8 cellular contexts compared by ENCODE assay signal in the genomic region with DNA sequence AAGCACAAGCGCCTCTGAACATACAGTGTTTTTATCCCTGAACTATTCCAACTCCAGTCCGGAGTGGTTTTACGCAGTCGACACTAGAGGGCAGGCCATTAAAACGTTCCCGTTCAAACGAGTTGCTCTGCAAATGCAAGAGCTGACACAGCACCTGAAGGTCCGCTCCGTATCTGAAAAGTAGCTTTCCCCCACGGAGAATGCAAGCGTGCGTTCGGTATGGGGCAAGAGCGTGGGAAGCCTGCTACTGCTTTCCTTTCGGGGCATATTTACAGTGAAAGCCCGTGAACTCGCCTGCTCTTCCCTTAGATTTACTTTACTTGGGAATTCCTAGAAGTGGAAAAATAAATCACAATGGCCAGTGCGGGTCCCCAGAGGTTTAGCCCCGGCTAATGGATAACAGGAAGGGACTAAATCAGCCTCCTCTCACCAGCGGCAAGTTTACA.
DNase-seq lines count a peak whose midpoint lies in the region; ATAC-seq and TF ChIP-seq lines count a peak whose summit lies in the region.

No MANE protein-coding gene starts in this region.

- no peak for TF ChIP-seq EP300 in suprapubic skin (IDR thresholded peaks at IDR 0.05)

- H3K27ac ChIP-seq in DND-41 (ENCODE audit: low read length) (no peak overlapping the region), RWPE1 (no peak overlapping the region), foreskin keratinocyte (no peak overlapping the region), neuronal stem cell (replicated peaks; ENCODE audit: low read length) (no peak overlapping the region), suprapubic skin (no peak overlapping the region)

- no peak overlapping the region for H4K91ac ChIP-seq in neuronal stem cell (ENCODE audit: low read depth, low read length, poor library complexity)

- POLR2A ChIA-PET in RWPE1 (lab: Yijun Ruan, JAX; ENCODE audit: low non-redundant PET): no interaction called here

- ATAC-seq in DND-41 (ENCODE audit: insufficient read depth, low read depth) (no peak), GM21619 (IDR thresholded peaks at IDR 0.05; ENCODE audit: unreplicated experiment) (peak; percentile 98), foreskin keratinocyte (peak; percentile 90)

- H3K9ac ChIP-seq in DND-41 (ENCODE audit: low read depth, low read length) (no peak overlapping the region), neuronal stem cell (ENCODE audit: low read depth, low read length, poor library complexity) (peak overlapping the region; percentile 9)

- H3K4me1 ChIP-seq in DND-41 (ENCODE audit: insufficient read depth, low read length) (peaks cover 24% of the 10 kb centered on the region), foreskin keratinocyte (peaks cover 6% of the 10 kb centered on the region), neuronal stem cell (ENCODE audit: control insufficient read depth in 2 of 2, insufficient read depth in 1 of 2, low read depth in 1 of 2, low read length in 2 of 2) (peaks cover 2 to 5% of the 10 kb centered on the region in 2 donors), suprapubic skin (peaks cover 17% of the 10 kb centered on the region)

- H3K36me3 ChIP-seq in DND-41 (ENCODE audit: insufficient read depth, low read length) (no peaks in the 10 kb centered on the region), neuronal stem cell (replicated peaks in 1 of 2; ENCODE audit: control insufficient read depth in 2 of 2, insufficient read depth in 2 of 2, low read length in 2 of 2) (peaks cover 4 to 11% of the 10 kb centered on the region in 2 donors), suprapubic skin (no peaks in the 10 kb centered on the region)

- no peak overlapping the region for H3K14ac ChIP-seq in neuronal stem cell (ENCODE audit: low read length)

- no peak for TF ChIP-seq POLR2A in suprapubic skin (IDR thresholded peaks at IDR 0.05)

- H4K20me1 ChIP-seq in DND-41 (ENCODE audit: insufficient read depth, low read length): no peaks in the 10 kb centered on the region

- CTCF ChIA-PET in RWPE1 (lab: Yijun Ruan, JAX): interaction anchor here (0.6 to 1.3 kb wide), 35 partner anchors 9 to 1081 kb away, joined by 3 to 9 read pairs (median 3); a partner anchor contains a TSS

- peak; percentile 59 for TF ChIP-seq CTCF in DND-41 (IDR thresholded peaks at IDR 0.05; ENCODE audit: borderline replicate concordance, extremely low read depth, low read length, poor library complexity, severe bottlenecking)
- peak; percentile 84 for TF ChIP-seq CTCF in RWPE1 (conservative IDR thresholded peaks at IDR 0.05; ENCODE audit: low read depth)
- TF ChIP-seq CTCF in foreskin keratinocyte (conservative IDR thresholded peaks at IDR 0.05): peak; percentile 94
- peak; percentile 58 to 61 for TF ChIP-seq CTCF in suprapubic skin (IDR thresholded peaks at IDR 0.05)

- peak; percentile 22 for DNase-seq in DND-41
- DNase-seq in Jurkat, Clone E6-1 (ENCODE audit: low read depth, low spot score): peak; percentile 85
- peak; percentile 76 for DNase-seq in RWPE1 (ENCODE audit: low spot score)
- DNase-seq in activated effector memory CD4-positive, alpha-beta T cell treated with Interleukin-2 at 50 U/mL for 16 hours: peak; percentile 51
- peak in 1 of 2 donors; percentile 81 for DNase-seq in foreskin keratinocyte
- peak; percentile 69 for DNase-seq in neuronal stem cell (ENCODE audit: low spot score)
- DNase-seq in suprapubic skin (ENCODE audit: low spot score in 2 of 2): peak; percentile 79 to 80

- H2AK5ac ChIP-seq in neuronal stem cell (ENCODE audit: low read depth, low read length): no peak overlapping the region

- H3K23ac ChIP-seq in neuronal stem cell (ENCODE audit: low read depth, low read length, poor library complexity): no peak overlapping the region

- no peak overlapping the region for H3K4ac ChIP-seq in neuronal stem cell (ENCODE audit: low read length)

- no CpG with 5 or more reads among the region's 20 CpGs for WGBS in neuronal stem cell (ENCODE audit: extremely low coverage in 2 of 2, insufficient read length in 2 of 2, insufficient replicate concordance in 1 of 2), 2 donors
- WGBS in suprapubic skin: 2% methylated on average over 20 of the region's 20 CpGs

- H3K79me2 ChIP-seq in DND-41 (ENCODE audit: insufficient read depth, low read length): no peaks in the 10 kb centered on the region

- no peaks in the 10 kb centered on the region for H3K9me3 ChIP-seq in DND-41 (ENCODE audit: insufficient read depth, low read length, severe bottlenecking)
- no peaks in the 10 kb centered on the region for H3K9me3 ChIP-seq in neuronal stem cell (replicated peaks in 1 of 2; ENCODE audit: control insufficient read depth in 2 of 2, insufficient read depth in 1 of 2, low read depth in 1 of 2, low read length in 2 of 2)
- H3K9me3 ChIP-seq in suprapubic skin: no peaks in the 10 kb centered on the region

- no peak overlapping the region for H2BK120ac ChIP-seq in neuronal stem cell (ENCODE audit: low read depth, low read length)

- H3K4me3 ChIP-seq in DND-41 (ENCODE audit: low read depth in 1 of 2, low read length in 2 of 2) (no peak overlapping the region), neuronal stem cell (ENCODE audit: low read length in 2 of 2) (peak overlapping the region in 1 of 2 donors; percentile 23), suprapubic skin (peak overlapping the region; percentile 43)
- no peak overlapping the region for H3K4me3 ChIP-seq in Jurkat, Clone E6-1 (ENCODE audit: low read length)

- no peak overlapping the region for H2BK12ac ChIP-seq in neuronal stem cell (ENCODE audit: low read length)

- no peak overlapping the region for H3K18ac ChIP-seq in neuronal stem cell (ENCODE audit: low read length)

- no peak overlapping the region for H4K8ac ChIP-seq in neuronal stem cell (ENCODE audit: low read depth, low read length)

- H2BK5ac ChIP-seq in neuronal stem cell (ENCODE audit: low read length): no peak overlapping the region

- H3K4me2 ChIP-seq in DND-41 (ENCODE audit: insufficient read depth, low read length) (no peak overlapping the region), neuronal stem cell (ENCODE audit: insufficient read depth, low read length, poor library complexity, severe bottlenecking) (peak overlapping the region; percentile 51)

- H2BK15ac ChIP-seq in neuronal stem cell (ENCODE audit: low read length): no peak overlapping the region

- no peak overlapping the region for H2AFZ ChIP-seq in DND-41 (ENCODE audit: low read depth, low read length)
- peak overlapping the region; percentile 57 for H2AFZ ChIP-seq in neuronal stem cell (ENCODE audit: low read length)

- no peaks in the 10 kb centered on the region for H3K27me3 ChIP-seq in DND-41 (ENCODE audit: insufficient read depth, low read length, poor library complexity)
- no peaks in the 10 kb centered on the region for H3K27me3 ChIP-seq in foreskin keratinocyte
- H3K27me3 ChIP-seq in neuronal stem cell (ENCODE audit: control insufficient read depth in 3 of 3, insufficient read depth in 3 of 3, low read depth in 1 of 3, low read length in 3 of 3): no peaks in the 10 kb centered on the region
- H3K27me3 ChIP-seq in suprapubic skin: no peaks in the 10 kb centered on the region

- no peaks in the 10 kb centered on the region for H3K79me1 ChIP-seq in neuronal stem cell (ENCODE audit: low read depth, low read length)
